ENCODE assay signal across 7 cellular contexts in the genomic region with DNA sequence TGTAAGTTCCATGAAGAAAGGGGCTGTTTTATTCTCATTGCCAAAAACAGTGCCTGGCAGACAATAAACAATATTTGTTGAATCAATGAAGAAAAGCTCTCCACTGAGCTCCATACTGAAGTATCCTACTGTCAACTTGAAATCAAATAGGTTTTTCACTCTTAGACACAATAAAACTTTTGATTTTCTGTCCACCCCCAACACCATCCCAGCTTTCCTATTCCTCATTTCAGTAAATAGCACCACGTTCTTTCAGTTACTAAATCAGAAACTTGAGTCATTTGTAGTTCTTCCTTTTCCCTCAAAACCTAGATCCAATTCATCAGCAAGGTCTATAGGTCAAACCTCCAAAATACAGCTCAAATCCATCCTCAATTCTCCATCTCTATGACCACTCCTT.
"Had no signal": no experiment of that assay in that cellular context is flagged by ENCODE, and none has a peak within 500 bp of the region (broad histone marks: within the 10 kb centered on the region; RNA-seq: fewer than 3 reads in every experiment).

No MANE protein-coding gene starts in this region.

- ATAC-seq: HCT116, HepG2 had no signal

- H3K4me3 Mint-ChIP-seq: HFFc6, IgD-negative memory B cell had no signal

- H3K4me1 Mint-ChIP-seq: IgD-negative memory B cell had no signal

- H3K9me3 Mint-ChIP-seq: HFFc6, IgD-negative memory B cell had no signal

- DNase-seq: GM23248, GOT3, H7, HFFc6 had no signal

- H3K27me3 Mint-ChIP-seq: IgD-negative memory B cell had no signal

- H3K27ac Mint-ChIP-seq: HFFc6, IgD-negative memory B cell had no signal
